ENCODE assay signal across 21 cellular contexts in genomic region chr2:73034661-73035374, GRCh38. TPM values are rescaled to one million over a fixed set of nuclear protein-coding genes. Genes with fewer than 3 reads are reported as not detected.
DNase-seq lines count a peak whose midpoint lies in the region; TF ChIP-seq lines count a peak whose summit lies in the region.
"Had no signal": no experiment of that assay in that cellular context is flagged by ENCODE, and none has a peak within 500 bp of the region (broad histone marks: within the 10 kb centered on the region; RNA-seq: fewer than 3 reads in every experiment).

No MANE protein-coding gene starts in this region.

- WGBS in esophagus muscularis mucosa, result 83% methylated on average over 7 of the region's 7 CpGs

- H3K9me3 ChIP-seq in esophagus muscularis mucosa (no peaks in the 10 kb centered on the region), neutrophil (no peaks in the 10 kb centered on the region)
- H3K9me3 ChIP-seq: colonic mucosa, SJCRH30 had no signal

- peak; percentile 93 to 96 for DNase-seq in HL-60 (ENCODE audit: low read depth in 1 of 2, low spot score in 1 of 2)
- peak; percentile 80 for DNase-seq in NOMO-1 treated with dmso at 0.1 percent for 144 hours (lab: John Stamatoyannopoulos, UW; ENCODE audit: unreplicated experiment)
- peak; percentile 64 for DNase-seq in esophagus muscularis mucosa (ENCODE audit: extremely low spot score)
- no peak for DNase-seq in NCI-H1436 treated with DMSO at 0.1 percent for 48 hours (lab: John Stamatoyannopoulos, UW)
- no peak for DNase-seq in pons (ENCODE audit: low spot score)
- no peak for DNase-seq in NK-92 (lab: John Stamatoyannopoulos, UW; ENCODE audit: unreplicated experiment)
- DNase-seq: activated CD4-positive, alpha-beta memory T cell treated with anti-CD3 and anti-CD28 coated beads for 36 hours; activated effector memory CD4-positive, alpha-beta T cell treated with anti-CD3 and anti-CD28 coated beads, Interleukin-2, amount 50 U/mL, for 16 hours; CD4-positive, alpha-beta memory T cell; colonic mucosa; endodermal cell; GOT3; kidney; NCI-H1694; NCI-H2171 treated with DMSO at 0.1 percent for 48 hours; NCI-H69; PC-3; retina; SJCRH30; T-helper 2 cell had no signal

- TF ChIP-seq POLR2A in esophagus muscularis mucosa (IDR thresholded peaks at IDR 0.05; ENCODE audit: low read depth), result no peak

- peak overlapping the region; percentile 4; the same call in 1 of the 2 replicates for H3K4me3 ChIP-seq in HL-60 (replicated peaks; ENCODE audit: insufficient read depth, low read length)
- H3K4me3 ChIP-seq in esophagus muscularis mucosa, result no peak overlapping the region
- peak overlapping the region; percentile 29 to 47 for H3K4me3 ChIP-seq in neutrophil (ENCODE audit: low read depth in 1 of 2, low read length in 1 of 2)
- H3K4me3 ChIP-seq: colonic mucosa, SJCRH30 had no signal

- H3K27me3 ChIP-seq in HL-60 (ENCODE audit: insufficient read depth, poor library complexity, severe bottlenecking) (no peaks in the 10 kb centered on the region), esophagus muscularis mucosa (no peaks in the 10 kb centered on the region), neutrophil (no peaks in the 10 kb centered on the region)
- H3K27me3 ChIP-seq: colonic mucosa, SJCRH30 had no signal

- peaks cover 0 to 43% (median 4%) of the 10 kb centered on the region in 4 donors for H3K36me3 ChIP-seq in esophagus muscularis mucosa
- peaks cover 15% of the 10 kb centered on the region for H3K36me3 ChIP-seq in neutrophil
- H3K36me3 ChIP-seq: colonic mucosa, SJCRH30 had no signal

- TF ChIP-seq CTCF in HL-60 (IDR thresholded peaks at IDR 0.05; ENCODE audit: insufficient read depth, low read length) (no peak), esophagus muscularis mucosa (IDR thresholded peaks at IDR 0.05) (no peak), neutrophil (IDR thresholded peaks at IDR 0.05) (no peak)

- intact Hi-C loops in esophagus muscularis mucosa (cut with DNase I), result no loop called here

- no peaks in the 10 kb centered on the region for H3K4me1 ChIP-seq in esophagus muscularis mucosa
- peaks cover 72 to 75% of the 10 kb centered on the region in 2 experiments for H3K4me1 ChIP-seq in neutrophil (ENCODE audit: control insufficient read depth in 1 of 2, insufficient read depth in 1 of 2, low read depth in 1 of 2, low read length in 1 of 2)
- H3K4me1 ChIP-seq: colonic mucosa, SJCRH30 had no signal

- TF ChIP-seq EP300 in esophagus muscularis mucosa (IDR thresholded peaks at IDR 0.05), result no peak

- peak overlapping the region; percentile 88 for H3K27ac ChIP-seq in HL-60 (replicated peaks)
- no peak overlapping the region for H3K27ac ChIP-seq in esophagus muscularis mucosa (replicated peaks in 1 of 4)
- H3K27ac ChIP-seq in neutrophil, result peak overlapping the region; percentile 88
- H3K27ac ChIP-seq: colonic mucosa, SJCRH30 had no signal

RNA-seq across cellular contexts. Expression of gene SFXN5, which starts 36.7 kb away (rescaled TPM):
- total RNA-seq in esophagus muscularis mucosa, result 10 to 100 TPM in 1 of 4 donors, 1 to 10 TPM in 3; 5.8 to 10.0 (median 6.8) TPM

Comparison
In these comparisons a context has a peak if more than half of its experiments do, and no peak if none do; other contexts are left out.
1. DNase-seq: peak in HL-60 (2 of 2), NOMO-1 treated with dmso at 0.1 percent for 144 hours (single experiment) and esophagus muscularis mucosa (single experiment); none in NCI-H1436 treated with DMSO at 0.1 percent for 48 hours (single experiment), pons (single experiment) and NK-92 (single experiment).
2. H3K27ac ChIP-seq: peak in HL-60 (single experiment) and neutrophil (single experiment); none in esophagus muscularis mucosa (0 of 4).
3. H3K4me3 ChIP-seq: peak in HL-60 (single experiment) and neutrophil (2 of 2); none in esophagus muscularis mucosa (0 of 4).